23 cellular contexts compared by ENCODE assay signal in genomic region chr19:18168673-18169381, GRCh38. TPM values are rescaled to one million over a fixed set of nuclear protein-coding genes. Genes with fewer than 3 reads are reported as not detected.
DNase-seq lines count a peak whose midpoint lies in the region; ATAC-seq and TF ChIP-seq lines count a peak whose summit lies in the region.
"Had no signal": no experiment of that assay in that cellular context is flagged by ENCODE, and none has a peak within 500 bp of the region (broad histone marks: within the 10 kb centered on the region; RNA-seq: fewer than 3 reads in every experiment).

No MANE protein-coding gene starts in this region.

- peak overlapping the region; percentile 58 for H3K27ac Mint-ChIP-seq in stimulated activated effector memory CD8-positive, alpha-beta T cell treated with anti-CD3 and anti-CD28 coated beads, Interleukin-12 subunit alpha, Interleukin-12 subunit beta, amount 100 ng/mL, for 72 hours
- H3K27ac Mint-ChIP-seq: activated CD4-positive, alpha-beta memory T cell treated with anti-CD3 and anti-CD28 coated beads, Interleukin-2, amount 10 ng/mL, durations not matched to agents 7 days and 5 days; activated naive CD8-positive, alpha-beta T cell treated with anti-CD3 and anti-CD28 coated beads, Interleukin-2, amount 10 ng/mL, durations not matched to agents 7 days and 5 days; H9; T-cell had no signal

- intact Hi-C loops in uterus (cut with DNase I; ENCODE audit: low total_unique reads): no loop called here

- DNase-seq in CD1c-positive myeloid dendritic cell (ENCODE audit: extremely low spot score): peak; percentile 19
- DNase-seq in Karpas-422: no peak
- no peak for DNase-seq in stimulated activated effector memory CD8-positive, alpha-beta T cell treated with anti-CD3 and anti-CD28 coated beads, Interleukin-12 subunit alpha, Interleukin-12 subunit beta, amount 100 ng/mL, for 72 hours (ENCODE audit: low spot score in 2 of 2)
- DNase-seq in NCI-H2107 (lab: John Stamatoyannopoulos, UW): no peak
- DNase-seq in NCI-H146 treated with DMSO at 0.1 percent for 48 hours (lab: John Stamatoyannopoulos, UW; ENCODE audit: unreplicated experiment): no peak
- no peak for DNase-seq in uterus
- no peak for DNase-seq in foreskin melanocyte
- DNase-seq: DMS153, GF-D8, H9, kidney glomerular epithelial cell, NCI-H1048, NCI-H187 treated with DMSO at 0.1 percent for 48 hours, NCI-H774, occipital lobe, SHP77 treated with DMSO at 0.1 percent for 48 hours, testis had no signal

- no peaks in the 10 kb centered on the region for H3K79me2 ChIP-seq in Karpas-422 (ENCODE audit: low read length)

- H3K9me3 Mint-ChIP-seq in stimulated activated effector memory CD8-positive, alpha-beta T cell treated with anti-CD3 and anti-CD28 coated beads, Interleukin-12 subunit alpha, Interleukin-12 subunit beta, amount 100 ng/mL, for 72 hours: no peaks in the 10 kb centered on the region
- H3K9me3 Mint-ChIP-seq: activated CD4-positive, alpha-beta memory T cell treated with anti-CD3 and anti-CD28 coated beads, Interleukin-2, amount 10 ng/mL, durations not matched to agents 7 days and 5 days; activated naive CD8-positive, alpha-beta T cell treated with anti-CD3 and anti-CD28 coated beads, Interleukin-2, amount 10 ng/mL, durations not matched to agents 7 days and 5 days; central memory CD8-positive, alpha-beta T cell; H9; T-cell had no signal

- H3K4me3 Mint-ChIP-seq in stimulated activated effector memory CD8-positive, alpha-beta T cell treated with anti-CD3 and anti-CD28 coated beads, Interleukin-12 subunit alpha, Interleukin-12 subunit beta, amount 100 ng/mL, for 72 hours: no peak overlapping the region
- H3K4me3 Mint-ChIP-seq: activated CD4-positive, alpha-beta memory T cell treated with anti-CD3 and anti-CD28 coated beads, Interleukin-2, amount 10 ng/mL, durations not matched to agents 7 days and 5 days; activated naive CD8-positive, alpha-beta T cell treated with anti-CD3 and anti-CD28 coated beads, Interleukin-2, amount 10 ng/mL, durations not matched to agents 7 days and 5 days; central memory CD8-positive, alpha-beta T cell; T-cell had no signal

- H3K9me3 ChIP-seq in Karpas-422 (ENCODE audit: low read length): no peaks in the 10 kb centered on the region
- H3K9me3 ChIP-seq in uterus: no peaks in the 10 kb centered on the region
- H3K9me3 ChIP-seq: testis had no signal

- peak overlapping the region; percentile 64 for H3K4me2 ChIP-seq in Karpas-422 (ENCODE audit: low read depth, low read length, poor library complexity, severe bottlenecking)

- H3K27me3 ChIP-seq in Karpas-422 (ENCODE audit: low read length): no peaks in the 10 kb centered on the region
- H3K27me3 ChIP-seq in uterus: no peaks in the 10 kb centered on the region
- H3K27me3 ChIP-seq: testis had no signal

- no peaks in the 10 kb centered on the region for H4K20me1 ChIP-seq in Karpas-422 (ENCODE audit: insufficient read depth, low read depth, low read length)

- no peak overlapping the region for H3K9ac ChIP-seq in Karpas-422 (ENCODE audit: low read length)

- H3K4me1 ChIP-seq in Karpas-422 (ENCODE audit: low read length): peaks cover 55% of the 10 kb centered on the region
- peaks cover 0 to 3% of the 10 kb centered on the region in 2 donors for H3K4me1 ChIP-seq in uterus

- peak overlapping the region; percentile 85 for H3K27ac ChIP-seq in Karpas-422 (ENCODE audit: low read length)
- no peak overlapping the region for H3K27ac ChIP-seq in uterus

- H3K36me3 ChIP-seq in Karpas-422 (ENCODE audit: insufficient read depth, low read length): peaks cover 7% of the 10 kb centered on the region; the same call in 1 of the 2 replicates
- no peaks in the 10 kb centered on the region for H3K36me3 ChIP-seq in uterus

- ATAC-seq in esophagus mucosa: peak; percentile 7
- no peak for ATAC-seq in stimulated activated effector memory CD8-positive, alpha-beta T cell treated with anti-CD3 and anti-CD28 coated beads, Interleukin-12 subunit alpha, Interleukin-12 subunit beta, amount 100 ng/mL, for 72 hours

- no peak for TF ChIP-seq POLR2A in uterus (IDR thresholded peaks at IDR 0.05)

- H2AFZ ChIP-seq in Karpas-422 (ENCODE audit: low read length): no peak overlapping the region

- no peak for TF ChIP-seq CTCF in uterus (IDR thresholded peaks at IDR 0.05)

- no peaks in the 10 kb centered on the region for H3K9me2 ChIP-seq in Karpas-422 (replicated peaks; ENCODE audit: insufficient read depth, low read length)

- peaks cover 37% of the 10 kb centered on the region for H3K36me3 Mint-ChIP-seq in stimulated activated effector memory CD8-positive, alpha-beta T cell treated with anti-CD3 and anti-CD28 coated beads, Interleukin-12 subunit alpha, Interleukin-12 subunit beta, amount 100 ng/mL, for 72 hours
- H3K36me3 Mint-ChIP-seq: activated naive CD8-positive, alpha-beta T cell treated with anti-CD3 and anti-CD28 coated beads, Interleukin-2, amount 10 ng/mL, durations not matched to agents 7 days and 5 days had no signal

- H3K4me3 ChIP-seq in Karpas-422 (ENCODE audit: low read length) (no peak overlapping the region), uterus (no peak overlapping the region)

- peaks cover 19% of the 10 kb centered on the region for H3K4me1 Mint-ChIP-seq in stimulated activated effector memory CD8-positive, alpha-beta T cell treated with anti-CD3 and anti-CD28 coated beads, Interleukin-12 subunit alpha, Interleukin-12 subunit beta, amount 100 ng/mL, for 72 hours

RNA-seq across cellular contexts. Expression of gene IFI30, which starts 4.8 kb away (rescaled TPM):
- total RNA-seq in Karpas-422 (2014; rRNA removed; shearing (Covaris generic); ENCODE audit: low replicate concordance): 256 and 416 TPM in 2 replicates
- total RNA-seq in esophagus mucosa (17.0 TPM), uterus (10 to 100 TPM in 2 of 4 donors, 1 to 10 TPM in 2; 4.1 to 17.4 (median 11.4) TPM)

RNA-seq across cellular contexts. Expression of gene PIK3R2, which starts 15.9 kb away (rescaled TPM):
- total RNA-seq in Karpas-422 (2014; rRNA removed; shearing (Covaris generic); ENCODE audit: low replicate concordance): 5.1 and 5.7 TPM in 2 replicates
- total RNA-seq in esophagus mucosa: 35.6 TPM
- 10 to 100 TPM; 17.2 to 39.4 (median 29.7) TPM for total RNA-seq in uterus

RNA-seq across cellular contexts. Expression of gene MPV17L2, which starts 24.2 kb away (rescaled TPM):
- 17.0 and 24.2 TPM in 2 replicates for total RNA-seq in Karpas-422 (2014; rRNA removed; shearing (Covaris generic); ENCODE audit: low replicate concordance)
- total RNA-seq in esophagus mucosa: 6.8 TPM
- 10 to 100 TPM in 3 of 4 donors, 1 to 10 TPM in 1; 5.2 to 19.7 (median 11.1) TPM for total RNA-seq in uterus

RNA-seq across cellular contexts. Expression of gene RAB3A, which starts 35.0 kb away (rescaled TPM):
- 2.5 and 6.2 TPM in 2 replicates for total RNA-seq in Karpas-422 (2014; rRNA removed; shearing (Covaris generic); ENCODE audit: low replicate concordance)
- 1.1 TPM for total RNA-seq in esophagus mucosa
- total RNA-seq in uterus: 1 to 10 TPM in 1 of 4 donors, under 1 TPM in 2, not detected in 1; 0.69 to 3.8 (median 0.77) TPM

RNA-seq across cellular contexts. Expression of gene PDE4C, which starts 57.4 kb away (rescaled TPM):
- total RNA-seq in Karpas-422 (2014; rRNA removed; shearing (Covaris generic); ENCODE audit: low replicate concordance): not detected in 2 replicates
- total RNA-seq in esophagus mucosa (0.16 TPM), uterus (1 to 10 TPM in 2 of 4 donors, not detected in 2; 1.7 to 3.3 TPM)
- total RNA-seq: CD4-positive, CD25-positive, alpha-beta regulatory T cell; T-cell had no signal

Comparison
In these comparisons a context has a peak if more than half of its experiments do, and no peak if none do; other contexts are left out.
1. RNA of gene IFI30, which starts 4.8 kb away (total RNA-seq): 256 to 416 TPM in Karpas-422; 17.0 TPM in esophagus mucosa (single experiment) and 4.1 to 17.4 TPM in uterus; every median in the first group is over 10 times any median in the second.